In genomic region chr1:54474500-54475235, GRCh38 we compare ENCODE assay signal across 9 cellular contexts.
DNase-seq lines count a peak whose midpoint lies in the region; ATAC-seq and TF ChIP-seq lines count a peak whose summit lies in the region.
"Had no signal": no experiment of that assay in that cellular context is flagged by ENCODE, and none has a peak within 500 bp of the region (broad histone marks: within the 10 kb centered on the region; RNA-seq: fewer than 3 reads in every experiment).

No MANE protein-coding gene starts in this region.

- H3K27ac Mint-ChIP-seq in stimulated activated naive CD8-positive, alpha-beta T cell treated with anti-CD3 and anti-CD28 coated beads, Interleukin-15, amount 100 ng/mL, for 72 hours: peak overlapping the region in 1 of 2 donors; percentile 3

- H3K9me3 ChIP-seq in body of pancreas: no peaks in the 10 kb centered on the region

- peaks cover 11% of the 10 kb centered on the region for H3K4me1 ChIP-seq in body of pancreas

- WGBS in body of pancreas, 2 donors: 0 to 14% methylated on average over 1 to 37 of the region's 47 CpGs

- peaks cover 0 to 5% of the 10 kb centered on the region in 2 donors for H3K27me3 ChIP-seq in body of pancreas

- DNase-seq in NCI-H1417 (lab: John Stamatoyannopoulos, UW): peak in 2 of 3 experiments; percentile 71 to 80
- DNase-seq in NCI-H1417 treated with DMSO at 0.1 percent for 48 hours (lab: John Stamatoyannopoulos, UW): no peak
- peak; percentile 39 for DNase-seq in activated gamma-delta T cell treated with Interleukin-2 at 50 U/mL for 16 hours
- peak; percentile 88 for DNase-seq in iPS-NIHi11 (ENCODE audit: low spot score)
- no peak for DNase-seq in stimulated activated naive CD8-positive, alpha-beta T cell treated with anti-CD3 and anti-CD28 coated beads, Interleukin-15, amount 100 ng/mL, for 72 hours
- DNase-seq in body of pancreas: no peak
- DNase-seq in hippocampal formation (lab: John Stamatoyannopoulos, UW): no peak

- ATAC-seq in stimulated activated naive CD8-positive, alpha-beta T cell treated with anti-CD3 and anti-CD28 coated beads, Interleukin-15, amount 100 ng/mL, for 72 hours: peak; percentile 70
- no peak for ATAC-seq in HG02759 (IDR thresholded peaks at IDR 0.05; ENCODE audit: unreplicated experiment)
- no peak for ATAC-seq in body of pancreas

- H3K27me3 Mint-ChIP-seq in stimulated activated naive CD8-positive, alpha-beta T cell treated with anti-CD3 and anti-CD28 coated beads, Interleukin-15, amount 100 ng/mL, for 72 hours: peaks cover 9% of the 10 kb centered on the region

- H3K4me3 Mint-ChIP-seq in stimulated activated naive CD8-positive, alpha-beta T cell treated with anti-CD3 and anti-CD28 coated beads, Interleukin-15, amount 100 ng/mL, for 72 hours: peak overlapping the region; percentile 81 to 90

- H3K9me3 Mint-ChIP-seq in stimulated activated naive CD8-positive, alpha-beta T cell treated with anti-CD3 and anti-CD28 coated beads, Interleukin-15, amount 100 ng/mL, for 72 hours: no peaks in the 10 kb centered on the region

- H3K4me1 Mint-ChIP-seq in stimulated activated naive CD8-positive, alpha-beta T cell treated with anti-CD3 and anti-CD28 coated beads, Interleukin-15, amount 100 ng/mL, for 72 hours: peaks cover 53% of the 10 kb centered on the region

- TF ChIP-seq POLR2A in body of pancreas (IDR thresholded peaks at IDR 0.05): no peak

- TF ChIP-seq CTCF in body of pancreas (IDR thresholded peaks at IDR 0.05): no peak

- H3K36me3 ChIP-seq in body of pancreas (replicated peaks in 1 of 2; ENCODE audit: insufficient read depth in 1 of 2, low read depth in 2 of 2): no peaks in the 10 kb centered on the region

- no peak overlapping the region for H3K27ac ChIP-seq in body of pancreas
- H3K27ac ChIP-seq: epithelial cell of prostate had no signal

- no peak overlapping the region for H3K4me3 ChIP-seq in body of pancreas

- intact Hi-C loops in body of pancreas (cut with DNase I): no loop called here

Comparison
In these comparisons a context has a peak if more than half of its experiments do, and no peak if none do; other contexts are left out.
1. DNase-seq: peak in NCI-H1417 (2 of 3), activated gamma-delta T cell treated with Interleukin-2 at 50 U/mL for 16 hours (single experiment) and iPS-NIHi11 (single experiment); none in NCI-H1417 treated with DMSO at 0.1 percent for 48 hours (single experiment), stimulated activated naive CD8-positive, alpha-beta T cell treated with anti-CD3 and anti-CD28 coated beads, Interleukin-15, amount 100 ng/mL, for 72 hours (0 of 2), body of pancreas (0 of 4) and hippocampal formation (0 of 2).